1 cellular context compared by ENCODE assay signal in genomic region chr7:84113906-84114875, GRCh38.
TF ChIP-seq lines count a peak whose summit lies in the region.

No MANE protein-coding gene starts in this region.

TF ChIP-seq in H1, 55 proteins besides CTCF, POLR2A, EP300 and RAD21:
- TF ChIP-seq ATF3 (IDR thresholded peaks at IDR 0.05; ENCODE audit: insufficient read depth, low read depth, low read length) (no peak), RNF2 (IDR thresholded peaks at IDR 0.05; ENCODE audit: borderline replicate concordance, low read depth, low read length, missing control alignments, poor library complexity, severe bottlenecking) (no peak), SIN3A (conservative IDR thresholded peaks at IDR 0.05 in 1 of 2, IDR thresholded peaks at IDR 0.05 in 1 of 2; ENCODE audit: low read depth in 1 of 2, low read length in 2 of 2) (no peak), KDM1A (IDR thresholded peaks at IDR 0.05; ENCODE audit: borderline replicate concordance, low read length) (no peak), TEAD4 (IDR thresholded peaks at IDR 0.05; ENCODE audit: low read depth, low read length) (no peak), CBX5 (IDR thresholded peaks at IDR 0.05; ENCODE audit: low read depth, low read length) (no peak), POU5F1 (IDR thresholded peaks at IDR 0.05; ENCODE audit: low read depth, low read length) (no peak), PHF8 (conservative IDR thresholded peaks at IDR 0.05; ENCODE audit: low read depth, low read length) (no peak), MAFK (IDR thresholded peaks at IDR 0.05; ENCODE audit: low read depth, low read length) (no peak)
- TF ChIP-seq, protein P1, sequence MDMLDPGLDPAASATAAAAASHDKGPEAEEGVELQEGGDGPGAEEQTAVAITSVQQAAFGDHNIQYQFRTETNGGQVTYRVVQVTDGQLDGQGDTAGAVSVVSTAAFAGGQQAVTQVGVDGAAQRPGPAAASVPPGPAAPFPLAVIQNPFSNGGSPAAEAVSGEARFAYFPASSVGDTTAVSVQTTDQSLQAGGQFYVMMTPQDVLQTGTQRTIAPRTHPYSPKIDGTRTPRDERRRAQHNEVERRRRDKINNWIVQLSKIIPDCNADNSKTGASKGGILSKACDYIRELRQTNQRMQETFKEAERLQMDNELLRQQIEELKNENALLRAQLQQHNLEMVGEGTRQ (IDR thresholded peaks at IDR 0.05; ENCODE audit: low read length) = no peak
- TF ChIP-seq, protein P2, sequence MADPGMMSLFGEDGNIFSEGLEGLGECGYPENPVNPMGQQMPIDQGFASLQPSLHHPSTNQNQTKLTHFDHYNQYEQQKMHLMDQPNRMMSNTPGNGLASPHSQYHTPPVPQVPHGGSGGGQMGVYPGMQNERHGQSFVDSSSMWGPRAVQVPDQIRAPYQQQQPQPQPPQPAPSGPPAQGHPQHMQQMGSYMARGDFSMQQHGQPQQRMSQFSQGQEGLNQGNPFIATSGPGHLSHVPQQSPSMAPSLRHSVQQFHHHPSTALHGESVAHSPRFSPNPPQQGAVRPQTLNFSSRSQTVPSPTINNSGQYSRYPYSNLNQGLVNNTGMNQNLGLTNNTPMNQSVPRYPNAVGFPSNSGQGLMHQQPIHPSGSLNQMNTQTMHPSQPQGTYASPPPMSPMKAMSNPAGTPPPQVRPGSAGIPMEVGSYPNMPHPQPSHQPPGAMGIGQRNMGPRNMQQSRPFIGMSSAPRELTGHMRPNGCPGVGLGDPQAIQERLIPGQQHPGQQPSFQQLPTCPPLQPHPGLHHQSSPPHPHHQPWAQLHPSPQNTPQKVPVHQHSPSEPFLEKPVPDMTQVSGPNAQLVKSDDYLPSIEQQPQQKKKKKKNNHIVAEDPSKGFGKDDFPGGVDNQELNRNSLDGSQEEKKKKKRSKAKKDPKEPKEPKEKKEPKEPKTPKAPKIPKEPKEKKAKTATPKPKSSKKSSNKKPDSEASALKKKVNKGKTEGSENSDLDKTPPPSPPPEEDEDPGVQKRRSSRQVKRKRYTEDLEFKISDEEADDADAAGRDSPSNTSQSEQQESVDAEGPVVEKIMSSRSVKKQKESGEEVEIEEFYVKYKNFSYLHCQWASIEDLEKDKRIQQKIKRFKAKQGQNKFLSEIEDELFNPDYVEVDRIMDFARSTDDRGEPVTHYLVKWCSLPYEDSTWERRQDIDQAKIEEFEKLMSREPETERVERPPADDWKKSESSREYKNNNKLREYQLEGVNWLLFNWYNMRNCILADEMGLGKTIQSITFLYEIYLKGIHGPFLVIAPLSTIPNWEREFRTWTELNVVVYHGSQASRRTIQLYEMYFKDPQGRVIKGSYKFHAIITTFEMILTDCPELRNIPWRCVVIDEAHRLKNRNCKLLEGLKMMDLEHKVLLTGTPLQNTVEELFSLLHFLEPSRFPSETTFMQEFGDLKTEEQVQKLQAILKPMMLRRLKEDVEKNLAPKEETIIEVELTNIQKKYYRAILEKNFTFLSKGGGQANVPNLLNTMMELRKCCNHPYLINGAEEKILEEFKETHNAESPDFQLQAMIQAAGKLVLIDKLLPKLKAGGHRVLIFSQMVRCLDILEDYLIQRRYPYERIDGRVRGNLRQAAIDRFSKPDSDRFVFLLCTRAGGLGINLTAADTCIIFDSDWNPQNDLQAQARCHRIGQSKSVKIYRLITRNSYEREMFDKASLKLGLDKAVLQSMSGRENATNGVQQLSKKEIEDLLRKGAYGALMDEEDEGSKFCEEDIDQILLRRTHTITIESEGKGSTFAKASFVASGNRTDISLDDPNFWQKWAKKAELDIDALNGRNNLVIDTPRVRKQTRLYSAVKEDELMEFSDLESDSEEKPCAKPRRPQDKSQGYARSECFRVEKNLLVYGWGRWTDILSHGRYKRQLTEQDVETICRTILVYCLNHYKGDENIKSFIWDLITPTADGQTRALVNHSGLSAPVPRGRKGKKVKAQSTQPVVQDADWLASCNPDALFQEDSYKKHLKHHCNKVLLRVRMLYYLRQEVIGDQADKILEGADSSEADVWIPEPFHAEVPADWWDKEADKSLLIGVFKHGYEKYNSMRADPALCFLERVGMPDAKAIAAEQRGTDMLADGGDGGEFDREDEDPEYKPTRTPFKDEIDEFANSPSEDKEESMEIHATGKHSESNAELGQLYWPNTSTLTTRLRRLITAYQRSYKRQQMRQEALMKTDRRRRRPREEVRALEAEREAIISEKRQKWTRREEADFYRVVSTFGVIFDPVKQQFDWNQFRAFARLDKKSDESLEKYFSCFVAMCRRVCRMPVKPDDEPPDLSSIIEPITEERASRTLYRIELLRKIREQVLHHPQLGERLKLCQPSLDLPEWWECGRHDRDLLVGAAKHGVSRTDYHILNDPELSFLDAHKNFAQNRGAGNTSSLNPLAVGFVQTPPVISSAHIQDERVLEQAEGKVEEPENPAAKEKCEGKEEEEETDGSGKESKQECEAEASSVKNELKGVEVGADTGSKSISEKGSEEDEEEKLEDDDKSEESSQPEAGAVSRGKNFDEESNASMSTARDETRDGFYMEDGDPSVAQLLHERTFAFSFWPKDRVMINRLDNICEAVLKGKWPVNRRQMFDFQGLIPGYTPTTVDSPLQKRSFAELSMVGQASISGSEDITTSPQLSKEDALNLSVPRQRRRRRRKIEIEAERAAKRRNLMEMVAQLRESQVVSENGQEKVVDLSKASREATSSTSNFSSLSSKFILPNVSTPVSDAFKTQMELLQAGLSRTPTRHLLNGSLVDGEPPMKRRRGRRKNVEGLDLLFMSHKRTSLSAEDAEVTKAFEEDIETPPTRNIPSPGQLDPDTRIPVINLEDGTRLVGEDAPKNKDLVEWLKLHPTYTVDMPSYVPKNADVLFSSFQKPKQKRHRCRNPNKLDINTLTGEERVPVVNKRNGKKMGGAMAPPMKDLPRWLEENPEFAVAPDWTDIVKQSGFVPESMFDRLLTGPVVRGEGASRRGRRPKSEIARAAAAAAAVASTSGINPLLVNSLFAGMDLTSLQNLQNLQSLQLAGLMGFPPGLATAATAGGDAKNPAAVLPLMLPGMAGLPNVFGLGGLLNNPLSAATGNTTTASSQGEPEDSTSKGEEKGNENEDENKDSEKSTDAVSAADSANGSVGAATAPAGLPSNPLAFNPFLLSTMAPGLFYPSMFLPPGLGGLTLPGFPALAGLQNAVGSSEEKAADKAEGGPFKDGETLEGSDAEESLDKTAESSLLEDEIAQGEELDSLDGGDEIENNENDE (IDR thresholded peaks at IDR 0.05; ENCODE audit: insufficient replicate concordance, low read length) = no peak
